In the genomic region with DNA sequence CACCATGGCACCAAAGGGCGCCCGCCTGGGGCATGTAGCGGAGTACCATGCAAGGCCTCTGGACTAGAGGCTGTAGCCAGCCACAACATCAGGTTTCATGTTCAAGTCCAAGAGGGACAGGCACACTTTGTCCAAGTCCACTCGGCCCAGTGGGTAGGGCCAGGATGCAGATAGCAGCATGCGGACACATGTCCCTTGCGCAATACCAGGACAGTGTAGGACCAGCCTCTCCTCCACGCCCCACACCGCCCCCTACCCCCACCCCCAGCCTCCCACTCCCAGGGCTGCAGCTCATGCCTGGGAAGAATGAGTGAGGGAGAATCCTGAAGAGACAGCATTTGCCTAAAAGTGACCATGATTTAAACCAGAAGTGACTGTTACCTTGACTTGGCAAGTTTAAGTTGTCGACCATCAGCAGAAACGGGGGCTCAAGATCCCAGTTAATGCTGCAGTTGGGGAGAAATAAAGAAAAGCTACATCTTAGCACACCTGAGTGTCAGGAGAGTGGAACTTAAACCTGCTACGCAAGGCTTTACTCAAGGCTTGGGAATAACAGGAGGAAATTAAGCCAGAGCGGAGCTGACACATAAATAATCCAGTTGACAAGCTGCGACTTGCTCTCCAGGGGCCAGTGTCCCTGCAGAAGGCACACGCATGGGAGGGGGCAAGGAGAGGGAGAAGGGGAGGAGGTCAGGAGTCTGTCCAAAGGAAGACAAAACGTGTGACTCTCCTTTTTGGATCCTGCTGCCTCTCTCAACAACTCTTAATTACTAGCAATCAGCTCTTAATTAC, we compare ENCODE assay signal across 24 cellular contexts.
DNase-seq lines count a peak whose midpoint lies in the region; ATAC-seq and TF ChIP-seq lines count a peak whose summit lies in the region.
"Had no signal": no experiment of that assay in that cellular context is flagged by ENCODE, and none has a peak within 500 bp of the region (broad histone marks: within the 10 kb centered on the region; RNA-seq: fewer than 3 reads in every experiment).

No MANE protein-coding gene starts in this region.

- H3K36me3 ChIP-seq in RWPE2 (ENCODE audit: low read depth), result no peaks in the 10 kb centered on the region
- H3K36me3 ChIP-seq: pancreas, Peyer's patch, right lobe of liver had no signal

- no peaks in the 10 kb centered on the region for H3K9me3 ChIP-seq in RWPE2 (ENCODE audit: severe bottlenecking)
- H3K9me3 ChIP-seq: pancreas, Peyer's patch, right lobe of liver had no signal

- H3K4me3 Mint-ChIP-seq in mesothelial cell of epicardium, result no peak overlapping the region
- H3K4me3 Mint-ChIP-seq: activated B cell treated with CpG ODN at 0.5 μM for 24 hours; activated CD8-positive, alpha-beta T cell treated with anti-CD3 and anti-CD28 coated beads for 36 hours; CD8-positive, alpha-beta memory T cell; effector memory CD8-positive, alpha-beta T cell; natural killer cell; T-helper 2 cell treated with Interferon-gamma antibody and Interleukin-4, amounts not matched to agents 5 μg/mL and 100 μg/mL, for 36 hours had no signal

- H3K4me1 Mint-ChIP-seq in mesothelial cell of epicardium, result peaks cover 23% of the 10 kb centered on the region

- no peaks in the 10 kb centered on the region for H3K27me3 ChIP-seq in RWPE2 (ENCODE audit: insufficient read depth, poor library complexity, severe bottlenecking)
- H3K27me3 ChIP-seq: pancreas, Peyer's patch, right lobe of liver had no signal

- DNase-seq in NCI-H1092 treated with DMSO at 0.1 percent for 48 hours (lab: John Stamatoyannopoulos, UW), result peak; percentile 31
- DNase-seq in NCI-H1092 (lab: John Stamatoyannopoulos, UW), result no peak
- DNase-seq in NCI-H146 (lab: John Stamatoyannopoulos, UW), result peak; percentile 77
- no peak for DNase-seq in RWPE2 (ENCODE audit: low spot score)
- DNase-seq in left kidney (ENCODE audit: low read depth, low spot score), result peak; percentile 44
- DNase-seq in mesothelial cell of epicardium (ENCODE audit: low spot score in 2 of 2, unreplicated experiment in 2 of 2), result no peak
- DNase-seq: 8988T; activated B cell treated with CpG ODN at 0.5 μM for 24 hours; activated CD8-positive, alpha-beta T cell treated with anti-CD3 and anti-CD28 coated beads for 36 hours; activated naive CD4-positive, alpha-beta T cell treated with Interleukin-2 at 50 U/mL for 16 hours; activated T-cell treated with anti-CD3 and anti-CD28 coated beads, Interleukin-2, amount 50 U/mL, for 1 hour; AML-193; aorta; CD8-positive, alpha-beta memory T cell; effector memory CD8-positive, alpha-beta T cell; KG1; natural killer cell; pancreas; Peyer's patch; right lobe of liver; substantia nigra had no signal

- H3K27me3 Mint-ChIP-seq in mesothelial cell of epicardium (ENCODE audit: low read depth), result no peaks in the 10 kb centered on the region
- H3K27me3 Mint-ChIP-seq: activated B cell treated with CpG ODN at 0.5 μM for 24 hours; activated CD8-positive, alpha-beta T cell treated with anti-CD3 and anti-CD28 coated beads for 36 hours; effector memory CD8-positive, alpha-beta T cell had no signal

- H3K9me3 Mint-ChIP-seq in mesothelial cell of epicardium, result peaks cover 11% of the 10 kb centered on the region
- H3K9me3 Mint-ChIP-seq: activated B cell treated with CpG ODN at 0.5 μM for 24 hours; CD8-positive, alpha-beta memory T cell; effector memory CD8-positive, alpha-beta T cell; natural killer cell; T-helper 2 cell treated with Interferon-gamma antibody and Interleukin-4, amounts not matched to agents 5 μg/mL and 100 μg/mL, for 36 hours had no signal

- no peaks in the 10 kb centered on the region for H3K36me3 Mint-ChIP-seq in mesothelial cell of epicardium
- H3K36me3 Mint-ChIP-seq: CD8-positive, alpha-beta memory T cell; natural killer cell had no signal

- no peak overlapping the region for H3K27ac ChIP-seq in RWPE2 (ENCODE audit: poor library complexity, severe bottlenecking)
- H3K27ac ChIP-seq: pancreas, Peyer's patch, right lobe of liver had no signal

- peaks cover 6% of the 10 kb centered on the region for H3K4me1 ChIP-seq in RWPE2 (ENCODE audit: insufficient read depth, poor library complexity, severe bottlenecking)
- H3K4me1 ChIP-seq: pancreas, Peyer's patch, right lobe of liver had no signal

- peak; percentile 31; the same call in 1 of the 3 replicates for ATAC-seq in RWPE2 (ENCODE audit: low read depth)
- no peak for ATAC-seq in HG03139 (IDR thresholded peaks at IDR 0.05; ENCODE audit: unreplicated experiment)
- no peak for ATAC-seq in HG02759 (IDR thresholded peaks at IDR 0.05; ENCODE audit: unreplicated experiment)
- ATAC-seq: activated CD8-positive, alpha-beta T cell treated with anti-CD3 and anti-CD28 coated beads for 36 hours; effector memory CD8-positive, alpha-beta T cell; natural killer cell; pancreas had no signal

- H3K27ac Mint-ChIP-seq in mesothelial cell of epicardium, result no peak overlapping the region
- H3K27ac Mint-ChIP-seq: activated B cell treated with CpG ODN at 0.5 μM for 24 hours; activated CD8-positive, alpha-beta T cell treated with anti-CD3 and anti-CD28 coated beads for 36 hours; effector memory CD8-positive, alpha-beta T cell; natural killer cell; T-helper 2 cell treated with Interferon-gamma antibody and Interleukin-4, amounts not matched to agents 5 μg/mL and 100 μg/mL, for 36 hours had no signal

- no peak overlapping the region for H3K4me3 ChIP-seq in RWPE2 (ENCODE audit: severe bottlenecking)
- H3K4me3 ChIP-seq: pancreas, Peyer's patch, right lobe of liver had no signal

- TF ChIP-seq CTCF in RWPE2 (IDR thresholded peaks at IDR 0.05; ENCODE audit: poor library complexity, severe bottlenecking), result no peak
- TF ChIP-seq CTCF in mesothelial cell of epicardium (IDR thresholded peaks at IDR 0.05; ENCODE audit: unreplicated experiment), result no peak

Comparison
In these comparisons a context has a peak if more than half of its experiments do, and no peak if none do; other contexts are left out.
1. DNase-seq: peak in NCI-H1092 treated with DMSO at 0.1 percent for 48 hours (single experiment), NCI-H146 (single experiment) and left kidney (single experiment); none in NCI-H1092 (single experiment), RWPE2 (single experiment) and mesothelial cell of epicardium (0 of 2).